Comparison of ENCODE assay signal across 10 cellular contexts in genomic region chr15:85024509-85025336, GRCh38. TPM values are rescaled to one million over a fixed set of nuclear protein-coding genes. Genes with fewer than 3 reads are reported as not detected.
A peak's percentile ranks its signal among the peaks of the same experiment; 100 is the strongest.
DNase-seq lines count a peak whose midpoint lies in the region; ATAC-seq, FAIRE-seq and TF ChIP-seq lines count a peak whose summit lies in the region.
"Had no signal": no experiment of that assay in that cellular context is flagged by ENCODE, and none has a peak within 500 bp of the region (broad histone marks: within the 10 kb centered on the region; RNA-seq: fewer than 3 reads in every experiment).

No MANE protein-coding gene starts in this region.

- no peak for ATAC-seq in HG03175 (IDR thresholded peaks at IDR 0.05; ENCODE audit: unreplicated experiment)
- ATAC-seq in HG02610 (IDR thresholded peaks at IDR 0.05; ENCODE audit: unreplicated experiment): no peak
- ATAC-seq in GM21360 (IDR thresholded peaks at IDR 0.05; ENCODE audit: unreplicated experiment): no peak

- peak; percentile 18 for FAIRE-seq in GM18507 (lab: Jason Lieb, UNC)

- TF ChIP-seq CTCF in epithelial cell of proximal tubule (conservative IDR thresholded peaks at IDR 0.05; ENCODE audit: low read depth, low read length): no peak

- DNase-seq in GM18507 (ENCODE audit: extremely low spot score, insufficient read length, low read depth) (no peak), NCI-H460 (ENCODE audit: extremely low read depth, low read depth) (peak; percentile 25), epithelial cell of proximal tubule (ENCODE audit: low read depth) (peak; percentile 66), pons (ENCODE audit: low spot score) (peak; percentile 75), DMS153 treated with DMSO at 0.1 percent for 48 hours (lab: John Stamatoyannopoulos, UW; ENCODE audit: unreplicated experiment) (no peak)
- DNase-seq: activated B cell treated with CpG ODN at 0.5 μM for 24 hours; naive thymus-derived CD8-positive, alpha-beta T cell had no signal

- no peak overlapping the region for H3K4me3 ChIP-seq in epithelial cell of proximal tubule (ENCODE audit: low read depth, low read length)

RNA-seq across cellular contexts. Expression of gene PDE8A, which starts 43.1 kb away (rescaled TPM):
- total RNA-seq in NCI-H460 (2014; rRNA removed; shearing (Covaris generic)): 39.7 and 44.6 TPM in 2 replicates
- polyA plus RNA-seq in NCI-H460 (2014; cell fraction: nucleus; rRNA removed): 55.3 and 74.6 TPM in 2 replicates
- total RNA-seq in epithelial cell of proximal tubule: 14.9 and 24.6 TPM in 2 replicates

Comparison
In these comparisons a context has a peak if more than half of its experiments do, and no peak if none do; other contexts are left out.
1. DNase-seq: peak in NCI-H460 (single experiment), epithelial cell of proximal tubule (single experiment) and pons (single experiment); none in GM18507 (single experiment) and DMS153 treated with DMSO at 0.1 percent for 48 hours (single experiment).